ENCODE assay signal across 21 cellular contexts in the genomic region with DNA sequence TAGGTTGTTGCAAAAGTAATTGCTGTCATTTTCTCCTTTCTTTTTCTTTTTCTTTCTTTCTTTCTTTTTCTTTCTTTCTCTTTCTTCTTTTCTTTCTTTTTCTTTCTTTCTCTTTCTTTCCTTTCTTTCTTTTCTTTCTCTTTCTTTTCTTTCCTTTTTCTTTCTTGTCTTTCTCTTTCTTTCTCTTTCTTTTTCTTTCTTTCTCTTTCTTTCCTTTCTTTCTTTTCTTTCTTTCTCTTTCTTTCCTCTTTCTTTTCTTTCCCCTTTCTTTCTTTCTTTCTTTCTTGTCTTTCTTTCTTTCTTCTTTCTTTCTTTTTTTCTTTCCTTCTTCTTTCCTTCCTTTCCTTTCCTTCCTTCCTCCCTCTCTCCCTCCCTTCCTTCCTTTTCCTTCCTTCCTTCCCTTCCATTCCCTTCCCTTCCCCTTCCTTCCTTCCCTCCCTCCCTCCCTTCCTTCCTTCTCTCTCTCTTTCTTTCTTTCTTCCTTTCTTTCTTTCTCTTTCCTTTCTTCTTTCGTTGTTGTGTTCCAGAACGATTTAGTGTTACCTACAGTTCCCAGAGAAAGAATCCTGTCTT.
DNase-seq lines count a peak whose midpoint lies in the region; ATAC-seq and TF ChIP-seq lines count a peak whose summit lies in the region.
"Had no signal": no experiment of that assay in that cellular context is flagged by ENCODE, and none has a peak within 500 bp of the region (broad histone marks: within the 10 kb centered on the region; RNA-seq: fewer than 3 reads in every experiment).

No MANE protein-coding gene starts in this region.

- TF ChIP-seq CTCF in CD14-positive monocyte (IDR thresholded peaks at IDR 0.05) (peak; percentile 28), HEK293 (tag by site-specific recombination; IDR thresholded peaks at IDR 0.05) (no peak), adrenal gland (IDR thresholded peaks at IDR 0.05) (no peak)

- CTCF ChIA-PET in HEK293 (lab: Yijun Ruan, JAX) = interaction anchor here (2.5 kb wide), 1 partner anchor 10 kb away, joined by 22 read pairs; no protein-coding TSS in a partner anchor

- no peak for ATAC-seq in T-helper 17 cell
- no peak for ATAC-seq in naive B cell (ENCODE audit: low read depth in 2 of 2)
- ATAC-seq: HCT116 had no signal

- TF ChIP-seq POLR2A in adrenal gland (IDR thresholded peaks at IDR 0.05) = no peak

- H3K27me3 Mint-ChIP-seq in CD14-positive monocyte (ENCODE audit: low read depth in 3 of 3) (peaks cover 0 to 8% (median 4%) of the 10 kb centered on the region in 3 donors), T-helper 17 cell (peaks cover 57% of the 10 kb centered on the region), naive B cell (no peaks in the 10 kb centered on the region)

- no peaks in the 10 kb centered on the region for H3K9me3 ChIP-seq in HEK293 (ENCODE audit: control insufficient read depth, insufficient read depth, low read depth, low read length)
- H3K9me3 ChIP-seq in T-helper 17 cell (ENCODE audit: control insufficient read depth, low read length, poor library complexity, severe bottlenecking) = no peaks in the 10 kb centered on the region
- no peaks in the 10 kb centered on the region for H3K9me3 ChIP-seq in adrenal gland (replicated peaks in 1 of 3)
- H3K9me3 ChIP-seq: BE2C, SK-N-SH had no signal

- no peaks in the 10 kb centered on the region for H3K9me3 Mint-ChIP-seq in CD14-positive monocyte
- H3K9me3 Mint-ChIP-seq in naive B cell = no peaks in the 10 kb centered on the region

- H3K4me1 Mint-ChIP-seq in CD14-positive monocyte (peaks cover 34% of the 10 kb centered on the region), T-helper 17 cell (peaks cover 9% of the 10 kb centered on the region), naive B cell (peaks cover 24 to 43% (median 33%) of the 10 kb centered on the region in 3 donors)

- H3K36me3 ChIP-seq in HEK293 (ENCODE audit: control insufficient read depth in 2 of 2, insufficient read depth in 1 of 2, low read length in 2 of 2) (no peaks in the 10 kb centered on the region), adrenal gland (replicated peaks in 1 of 2) (no peaks in the 10 kb centered on the region)
- H3K36me3 ChIP-seq: BE2C had no signal

- POLR2A ChIA-PET in HEK293 (lab: Yijun Ruan, JAX) = no interaction called here

- peak overlapping the region in 1 of 7 donors; percentile 16 for H3K27ac Mint-ChIP-seq in CD14-positive monocyte
- H3K27ac Mint-ChIP-seq in T-helper 17 cell = no peak overlapping the region
- H3K27ac Mint-ChIP-seq in naive B cell = peak overlapping the region; percentile 63 to 95 (median 92)

- no peaks in the 10 kb centered on the region for H3K36me3 Mint-ChIP-seq in CD14-positive monocyte
- H3K36me3 Mint-ChIP-seq in T-helper 17 cell (ENCODE audit: low read depth) = no peaks in the 10 kb centered on the region
- no peaks in the 10 kb centered on the region for H3K36me3 Mint-ChIP-seq in naive B cell

- peaks cover 10% of the 10 kb centered on the region for H3K27me3 ChIP-seq in adrenal gland
- H3K27me3 ChIP-seq: BE2C had no signal

- WGBS in adrenal gland, 4 donors = 29 to 48% (median 44%) methylated on average over 1 to 2 of the region's 2 CpGs

- intact Hi-C loops in CD14-positive monocyte (cut with micrococcal nuclease) (loop anchor here in 1 of 2 donors (10.0 kb wide), 1 partner anchor 284 kb away; no protein-coding TSS in a partner anchor), adrenal gland (cut with DNase I) (loop anchor here in 1 of 2 donors (10.0 kb wide), 1 partner anchor 126 kb away; no protein-coding TSS in a partner anchor)

- H3K27ac ChIP-seq in HEK293 (ENCODE audit: extremely low read depth, low read depth, low read length) = no peak overlapping the region
- H3K27ac ChIP-seq in adrenal gland = no peak overlapping the region

- H3K4me3 ChIP-seq in HEK293 (ENCODE audit: low read depth, low read length) = no peak overlapping the region
- H3K4me3 ChIP-seq in adrenal gland = no peak overlapping the region

- no peaks in the 10 kb centered on the region for H3K4me1 ChIP-seq in HEK293 (ENCODE audit: control insufficient read depth, insufficient read depth, low read length)
- no peaks in the 10 kb centered on the region for H3K4me1 ChIP-seq in adrenal gland (replicated peaks in 1 of 2)
- H3K4me1 ChIP-seq: BE2C had no signal

- no peak for DNase-seq in CD14-positive monocyte (ENCODE audit: low spot score)
- DNase-seq in T-helper 17 cell = no peak
- DNase-seq in naive B cell = no peak
- DNase-seq in adrenal gland = no peak
- no peak for DNase-seq in NCI-H524 treated with DMSO at 0.1 percent for 48 hours (lab: John Stamatoyannopoulos, UW)
- DNase-seq in NCI-H526 treated with DMSO at 0.1 percent for 48 hours (lab: John Stamatoyannopoulos, UW) = no peak
- DNase-seq: BE2C, DMS153, DND-41, Kasumi-1, MV-4-11, NCI-H1105, NCI-H146, NCI-H2029, NCI-H446, NCI-H69, SIG-M5, SK-N-SH, SW 1271 had no signal

- H3K4me3 Mint-ChIP-seq in CD14-positive monocyte (no peak overlapping the region), T-helper 17 cell (peak overlapping the region; percentile 25), naive B cell (peak overlapping the region; percentile 59 to 86 (median 75))

TF ChIP-seq in HEK293, 187 proteins besides CTCF, POLR2A, EP300 and RAD21:
- TF ChIP-seq, protein P1, sequence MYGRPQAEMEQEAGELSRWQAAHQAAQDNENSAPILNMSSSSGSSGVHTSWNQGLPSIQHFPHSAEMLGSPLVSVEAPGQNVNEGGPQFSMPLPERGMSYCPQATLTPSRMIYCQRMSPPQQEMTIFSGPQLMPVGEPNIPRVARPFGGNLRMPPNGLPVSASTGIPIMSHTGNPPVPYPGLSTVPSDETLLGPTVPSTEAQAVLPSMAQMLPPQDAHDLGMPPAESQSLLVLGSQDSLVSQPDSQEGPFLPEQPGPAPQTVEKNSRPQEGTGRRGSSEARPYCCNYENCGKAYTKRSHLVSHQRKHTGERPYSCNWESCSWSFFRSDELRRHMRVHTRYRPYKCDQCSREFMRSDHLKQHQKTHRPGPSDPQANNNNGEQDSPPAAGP (tag by site-specific recombination; IDR thresholded peaks at IDR 0.05) = no peak
- peak; percentile 83 for TF ChIP-seq ZNF366 (tag by site-specific recombination; conservative IDR thresholded peaks at IDR 0.05)
- peak; percentile 88 for TF ChIP-seq PRDM1 (tag by site-specific recombination; IDR thresholded peaks at IDR 0.05)

Comparison
In these comparisons a context has a peak if more than half of its experiments do, and no peak if none do; other contexts are left out.
1. H3K4me3 Mint-ChIP-seq: peak in T-helper 17 cell (single experiment) and naive B cell (8 of 8); none in CD14-positive monocyte (0 of 2).